Comparison of ENCODE assay signal across 13 cellular contexts in genomic region chr10:34207350-34207749, GRCh38.
"Had no signal": no experiment of that assay in that cellular context is flagged by ENCODE, and none has a peak within 500 bp of the region (broad histone marks: within the 10 kb centered on the region; RNA-seq: fewer than 3 reads in every experiment).

No MANE protein-coding gene starts in this region.

- H3K36me3 Mint-ChIP-seq: natural killer cell had no signal

- H3K27me3 ChIP-seq: esophagus squamous epithelium, gastroesophageal sphincter, right atrium auricular region had no signal

- ATAC-seq: effector memory CD8-positive, alpha-beta T cell; gastroesophageal sphincter; left cardiac atrium; natural killer cell had no signal

- FAIRE-seq: kidney, small intestine had no signal

- H3K4me3 ChIP-seq: esophagus squamous epithelium, gastroesophageal sphincter, right atrium auricular region had no signal

- H3K27ac Mint-ChIP-seq: effector memory CD8-positive, alpha-beta T cell; natural killer cell had no signal

- H3K9me3 Mint-ChIP-seq: natural killer cell had no signal

- H3K36me3 ChIP-seq: right atrium auricular region had no signal

- H3K4me1 ChIP-seq: gastroesophageal sphincter, right atrium auricular region had no signal

- H3K4me3 Mint-ChIP-seq: effector memory CD8-positive, alpha-beta T cell; natural killer cell had no signal

- DNase-seq: effector memory CD8-positive, alpha-beta T cell; esophagus squamous epithelium; foreskin fibroblast; kidney; left cardiac atrium; natural killer cell; posterior cingulate gyrus; stimulated activated CD4-positive, alpha-beta T cell treated with anti-CD3 and anti-CD28 coated beads, Interleukin-2, amount 100 ng/mL, for 48 hours; stimulated activated naive CD4-positive, alpha-beta T cell treated with Interleukin-2 at 50 U/mL for 16 hours; trophoblast cell had no signal

- H3K9me3 ChIP-seq: esophagus squamous epithelium, gastroesophageal sphincter, right atrium auricular region had no signal

- H3K27ac ChIP-seq: esophagus squamous epithelium, gastroesophageal sphincter, right atrium auricular region had no signal
